Comparison of ENCODE assay signal across 8 cellular contexts in genomic region chr1:161185282-161185682, GRCh38. TPM values are rescaled to one million over a fixed set of nuclear protein-coding genes. Genes with fewer than 3 reads are reported as not detected.
DNase-seq lines count a peak whose midpoint lies in the region; ATAC-seq and TF ChIP-seq lines count a peak whose summit lies in the region.

No MANE protein-coding gene starts in this region.

- peak; percentile 64 for ATAC-seq in GM19351 (IDR thresholded peaks at IDR 0.05; ENCODE audit: unreplicated experiment)
- peak; percentile 58 for ATAC-seq in HG03442 (IDR thresholded peaks at IDR 0.05; ENCODE audit: unreplicated experiment)

- H3K9me3 Mint-ChIP-seq in Calu3 (ENCODE audit: low read depth, unreplicated experiment): no peaks in the 10 kb centered on the region

- H3K9me3 ChIP-seq in BLaER1 treated with 17β-estradiol and CSF1 and Interleukin-3, amounts not matched to agents 10 nM and 100 nM (replicated peaks in 1 of 11): no peaks in the 10 kb centered on the region
- no peaks in the 10 kb centered on the region for H3K9me3 ChIP-seq in adrenal gland (replicated peaks in 1 of 3)

- intact Hi-C loops in adrenal gland (cut with DNase I): no loop called here
- intact Hi-C loops in Calu3 (cut with micrococcal nuclease; ENCODE audit: unreplicated experiment): no loop called here

- TF ChIP-seq CTCF in adrenal gland (IDR thresholded peaks at IDR 0.05) (no peak), Calu3 (IDR thresholded peaks at IDR 0.05; ENCODE audit: unreplicated experiment) (no peak)

- WGBS in adrenal gland, 4 donors: 13 to 25% (median 21%) methylated on average over 3 of the region's 3 CpGs

- H3K4me2 ChIP-seq in BLaER1 treated with 17β-estradiol and CSF1 and Interleukin-3, amounts not matched to agents 10 nM and 100 nM: peak overlapping the region; percentile 64 to 95 (median 83)

- no TSS peak for BruUV-seq in Calu3 (replicated peaks; lab: Mats Ljungman, UMichigan)

- H3K36me3 ChIP-seq in BLaER1 treated with 17β-estradiol and CSF1 and Interleukin-3, amounts not matched to agents 10 nM and 100 nM: no peaks in the 10 kb centered on the region
- no peaks in the 10 kb centered on the region for H3K36me3 ChIP-seq in adrenal gland (replicated peaks in 1 of 2)

- DNase-seq in SKM-1 (lab: John Stamatoyannopoulos, UW; ENCODE audit: unreplicated experiment) (peak; percentile 99), adrenal gland (peak; percentile 64 to 93 (median 82)), iris pigment epithelial cell (ENCODE audit: low read depth) (peak; percentile 89), Calu3 (no peak)
- peak; percentile 53 for DNase-seq in stimulated activated CD8-positive, alpha-beta memory T cell treated with anti-CD3 and anti-CD28 coated beads, Interleukin-15, amount 100 ng/mL, for 1 hour (ENCODE audit: low read depth)

- peak overlapping the region; percentile 68 to 85 (median 80); a peak in 21 of 22 replicates for H3K9ac ChIP-seq in BLaER1 treated with 17β-estradiol and CSF1 and Interleukin-3, amounts not matched to agents 10 nM and 100 nM

- no peak overlapping the region for H3K27ac Mint-ChIP-seq in Calu3 (ENCODE audit: unreplicated experiment)

- no peaks in the 10 kb centered on the region for H3K36me3 Mint-ChIP-seq in Calu3 (ENCODE audit: insufficient read depth, unreplicated experiment)

- H3K4me1 ChIP-seq in BLaER1 treated with 17β-estradiol and CSF1 and Interleukin-3, amounts not matched to agents 10 nM and 100 nM: peaks cover 71 to 97% (median 83%) of the 10 kb centered on the region in 10 experiments
- H3K4me1 ChIP-seq in adrenal gland (replicated peaks in 1 of 2): peaks cover 0 to 12% of the 10 kb centered on the region in 2 donors

- H4K20me1 ChIP-seq in BLaER1 treated with 17β-estradiol and CSF1 and Interleukin-3, amounts not matched to agents 10 nM and 100 nM: no peaks in the 10 kb centered on the region

- peaks cover 22% of the 10 kb centered on the region for H3K4me1 Mint-ChIP-seq in Calu3 (ENCODE audit: low read depth, unreplicated experiment)

- TF ChIP-seq POLR2A in adrenal gland (IDR thresholded peaks at IDR 0.05): no peak

- CTCF ChIA-PET in Calu3 (lab: Charles Lee): no interaction called here

- no peaks in the 10 kb centered on the region for H3K27me3 ChIP-seq in BLaER1 treated with 17β-estradiol and CSF1 and Interleukin-3, amounts not matched to agents 10 nM and 100 nM
- H3K27me3 ChIP-seq in adrenal gland: no peaks in the 10 kb centered on the region

- H3K27me3 Mint-ChIP-seq in Calu3 (ENCODE audit: unreplicated experiment): no peaks in the 10 kb centered on the region

- H3K27ac ChIP-seq in BLaER1 treated with 17β-estradiol and CSF1 and Interleukin-3, amounts not matched to agents 10 nM and 100 nM: peak overlapping the region; percentile 78 to 99 (median 96)
- peak overlapping the region in 3 of 5 donors; percentile 19 to 88 (median 84) for H3K27ac ChIP-seq in adrenal gland

- H3K4me3 ChIP-seq in BLaER1 treated with 17β-estradiol and CSF1 and Interleukin-3, amounts not matched to agents 10 nM and 100 nM: peak overlapping the region in 4 of 10 experiments; percentile 8 to 52 (median 24); a peak in 6 of 20 replicates
- H3K4me3 ChIP-seq in adrenal gland: no peak overlapping the region

- H3K4me3 Mint-ChIP-seq in Calu3 (ENCODE audit: low read depth, unreplicated experiment): no peak overlapping the region

RNA-seq across cellular contexts. Expression of gene B4GALT3, which starts 8.0 kb away (rescaled TPM):
- 10 to 100 TPM; 25.8 to 34.2 (median 29.8) TPM for total RNA-seq in adrenal gland
- polyA plus RNA-seq in adrenal gland: 10 to 100 TPM; 21.9 to 35.9 (median 26.6) TPM
- total RNA-seq in Calu3 (2022): 51.9 and 59.2 TPM in 2 replicates

RNA-seq across cellular contexts. Expression of gene ADAMTS4, which starts 13.6 kb away (rescaled TPM):
- total RNA-seq in adrenal gland (10 to 100 TPM in 6 of 8 donors, 1 to 10 TPM in 2; 1.1 to 29.2 (median 10.8) TPM), Calu3 (2022) (not detected in 2 replicates)
- 10 to 100 TPM in 1 of 3 donors, 1 to 10 TPM in 2; 1.7 to 16.1 (median 9.3) TPM for polyA plus RNA-seq in adrenal gland

RNA-seq across cellular contexts. Expression of gene NDUFS2, which starts 16.9 kb away (rescaled TPM):
- total RNA-seq in adrenal gland (100 to 1,000 TPM; 133 to 305 (median 174) TPM), Calu3 (2022) (91.3 and 98.3 TPM in 2 replicates)
- 100 to 1,000 TPM in 1 of 3 donors, 10 to 100 TPM in 2; 78.3 to 175 (median 99.2) TPM for polyA plus RNA-seq in adrenal gland

RNA-seq across cellular contexts. Expression of gene PPOX, which starts 19.1 kb away (rescaled TPM):
- total RNA-seq in adrenal gland: 10 to 100 TPM; 19.4 to 56.2 (median 33.3) TPM
- polyA plus RNA-seq in adrenal gland: 100 to 1,000 TPM in 2 of 3 donors, 10 to 100 TPM in 1; 13.2 to 268 (median 150) TPM
- total RNA-seq in Calu3 (2022): 25.7 and 27.1 TPM in 2 replicates

RNA-seq across cellular contexts. Expression of gene USP21, which starts 26.0 kb away (rescaled TPM):
- 10 to 100 TPM; 14.0 to 44.0 (median 28.2) TPM for total RNA-seq in adrenal gland
- 10 to 100 TPM; 19.3 to 44.9 (median 41.5) TPM for polyA plus RNA-seq in adrenal gland
- 35.8 and 40.9 TPM in 2 replicates for total RNA-seq in Calu3 (2022)
